8 cellular contexts compared by ENCODE assay signal in genomic region chr18:3305354-3305762, GRCh38. TPM values are rescaled to one million over a fixed set of nuclear protein-coding genes. Genes with fewer than 3 reads are reported as not detected.
DNase-seq lines count a peak whose midpoint lies in the region; ATAC-seq and TF ChIP-seq lines count a peak whose summit lies in the region.

No MANE protein-coding gene starts in this region.

- peak; percentile 100 for ATAC-seq in activated T-cell treated with anti-CD3 and anti-CD28 coated beads, Interleukin-2, amount 50 U/mL, for 72 hours (replicated peaks in 1 of 2)
- no peak for ATAC-seq in HG02884 (IDR thresholded peaks at IDR 0.05; ENCODE audit: unreplicated experiment)

- no peaks in the 10 kb centered on the region for H3K36me3 ChIP-seq in tibial artery

- peaks cover 0 to 1% of the 10 kb centered on the region in 2 donors for H3K36me3 Mint-ChIP-seq in activated T-cell treated with anti-CD3 and anti-CD28 coated beads, Interleukin-2, amount 50 U/mL, for 72 hours (ENCODE audit: insufficient read depth in 2 of 2)

- peaks cover 22% of the 10 kb centered on the region for H3K4me1 Mint-ChIP-seq in activated T-cell treated with anti-CD3 and anti-CD28 coated beads, Interleukin-2, amount 50 U/mL, for 72 hours (ENCODE audit: low read depth)

- in situ Hi-C loops in KBM-7 (cut with MboI; ENCODE audit: low pct_unique_long_range_greater_than_20kb, low sequenced_read_pairs), result no loop called here

- no peaks in the 10 kb centered on the region for H3K27me3 ChIP-seq in tibial artery

- peak; percentile 92 for DNase-seq in EH (ENCODE audit: low read depth)
- peak; percentile 60 for DNase-seq in KBM-7
- peak; percentile 69 for DNase-seq in activated T-cell treated with anti-CD3 and anti-CD28 coated beads, Interleukin-2, amount 50 U/mL, for 72 hours
- DNase-seq in kidney glomerular epithelial cell (lab: John Stamatoyannopoulos, UW), result peak; percentile 37
- DNase-seq in NCI-H82 treated with DMSO at 0.1 percent for 48 hours (lab: John Stamatoyannopoulos, UW; ENCODE audit: unreplicated experiment), result no peak
- no peak for DNase-seq in tibial artery
- no peak for DNase-seq in mesenteric fat pad (ENCODE audit: low spot score)

- peaks cover 0 to 3% (median 0%) of the 10 kb centered on the region in 4 donors for H3K4me1 ChIP-seq in tibial artery

- no peak overlapping the region for H3K4me3 ChIP-seq in tibial artery

- H3K9me3 ChIP-seq in tibial artery, result no peaks in the 10 kb centered on the region

- TF ChIP-seq CTCF in tibial artery (IDR thresholded peaks at IDR 0.05), result no peak

- peaks cover 25% of the 10 kb centered on the region for H3K27me3 Mint-ChIP-seq in activated T-cell treated with anti-CD3 and anti-CD28 coated beads, Interleukin-2, amount 50 U/mL, for 72 hours (ENCODE audit: low read depth)

- no peak overlapping the region for H3K27ac ChIP-seq in tibial artery

- intact Hi-C loops in tibial artery (cut with DNase I; ENCODE audit: low total_unique reads), result no loop called here

- peak overlapping the region; percentile 97 for H3K27ac Mint-ChIP-seq in activated T-cell treated with anti-CD3 and anti-CD28 coated beads, Interleukin-2, amount 50 U/mL, for 72 hours

- no peaks in the 10 kb centered on the region for H3K9me3 Mint-ChIP-seq in activated T-cell treated with anti-CD3 and anti-CD28 coated beads, Interleukin-2, amount 50 U/mL, for 72 hours

- H3K4me3 Mint-ChIP-seq in activated T-cell treated with anti-CD3 and anti-CD28 coated beads, Interleukin-2, amount 50 U/mL, for 72 hours, result peak overlapping the region; percentile 73 to 90

RNA-seq across cellular contexts. Expression of gene MYL12B, which starts 43.4 kb away (rescaled TPM):
- total RNA-seq in activated T-cell treated with anti-CD3 and anti-CD28 coated beads, Interleukin-2, amount 50 U/mL, for 72 hours, result 100 to 1,000 TPM; 235 to 276 TPM
- 291 TPM for total RNA-seq in mesenteric fat pad

RNA-seq across cellular contexts. Expression of gene MYL12A, which starts 57.8 kb away (rescaled TPM):
- total RNA-seq in activated T-cell treated with anti-CD3 and anti-CD28 coated beads, Interleukin-2, amount 50 U/mL, for 72 hours, result 100 to 1,000 TPM; 425 to 483 TPM
- total RNA-seq in mesenteric fat pad, result 460 TPM

Comparison
In these comparisons a context has a peak if more than half of its experiments do, and no peak if none do; other contexts are left out.
1. DNase-seq: peak in EH (single experiment), KBM-7 (single experiment), activated T-cell treated with anti-CD3 and anti-CD28 coated beads, Interleukin-2, amount 50 U/mL, for 72 hours (2 of 2) and kidney glomerular epithelial cell (single experiment); none in NCI-H82 treated with DMSO at 0.1 percent for 48 hours (single experiment), tibial artery (0 of 2) and mesenteric fat pad (single experiment).